In genomic region chr22:44311104-44311854, GRCh38 we compare ENCODE assay signal across 23 cellular contexts. TPM values are rescaled to one million over a fixed set of nuclear protein-coding genes. Genes with fewer than 3 reads are reported as not detected.
DNase-seq lines count a peak whose midpoint lies in the region; ATAC-seq, FAIRE-seq and TF ChIP-seq lines count a peak whose summit lies in the region.
"Had no signal": no experiment of that assay in that cellular context is flagged by ENCODE, and none has a peak within 500 bp of the region (broad histone marks: within the 10 kb centered on the region; RNA-seq: fewer than 3 reads in every experiment).

No MANE protein-coding gene starts in this region.

- no peak overlapping the region for H3K4me3 ChIP-seq in DOHH2 (ENCODE audit: low read length)
- no peak overlapping the region for H3K4me3 ChIP-seq in H1 (ENCODE audit: extremely low read depth in 1 of 4, insufficient read depth in 2 of 4, low read depth in 3 of 4, low read length in 4 of 4)
- no peak overlapping the region for H3K4me3 ChIP-seq in retinal pigment epithelial cell (ENCODE audit: low read length)
- H3K4me3 ChIP-seq: PC-9, tibial nerve had no signal

- no peaks in the 10 kb centered on the region for H3K79me2 ChIP-seq in DOHH2 (ENCODE audit: control insufficient read depth, low read length)
- no peaks in the 10 kb centered on the region for H3K79me2 ChIP-seq in H1 (ENCODE audit: control insufficient read depth in 1 of 2, insufficient read depth in 2 of 2, low read length in 2 of 2)

- no peak overlapping the region for H2AFZ ChIP-seq in H1 (ENCODE audit: low read length)
- H2AFZ ChIP-seq: PC-9 had no signal

- H3K27ac ChIP-seq in DOHH2 (ENCODE audit: low read depth, low read length) (no peak overlapping the region), H1 (ENCODE audit: low read depth, low read length) (no peak overlapping the region)
- H3K27ac ChIP-seq: PC-9, tibial nerve had no signal

- peak; percentile 17 for TF ChIP-seq CTCF in DOHH2 (IDR thresholded peaks at IDR 0.05; ENCODE audit: low read depth, low read length, poor library complexity, severe bottlenecking)
- TF ChIP-seq CTCF in HFFc6 (IDR thresholded peaks at IDR 0.05) = peak; percentile 52
- peak in 2 of 3 experiments; percentile 15 to 19; a peak in 3 of 4 replicates for TF ChIP-seq CTCF in H1 (IDR thresholded peaks at IDR 0.05; ENCODE audit: control extremely low read depth in 1 of 3, insufficient read depth in 1 of 3, low read depth in 1 of 3, low read length in 3 of 3)
- TF ChIP-seq CTCF in retinal pigment epithelial cell (conservative IDR thresholded peaks at IDR 0.05; ENCODE audit: low read depth, low read length) = peak; percentile 20
- no peak for TF ChIP-seq CTCF in GM20000 (IDR thresholded peaks at IDR 0.05; ENCODE audit: extremely low read depth, missing control alignments)

- no peak overlapping the region for H4K5ac ChIP-seq in H1 (ENCODE audit: insufficient read length, low read depth, low read length)

- no peak overlapping the region for H3K4me3 Mint-ChIP-seq in HFFc6
- no peak overlapping the region for H3K4me3 Mint-ChIP-seq in T-cell
- H3K4me3 Mint-ChIP-seq: nephron progenitor cell; stimulated activated memory B cell treated with anti-CD40 and anti-IgM and Interleukin-4, amounts not matched to agents 10 μg/mL and 1 μg/mL and 100 μg/mL, for 72 hours had no signal

- no peak overlapping the region for H3K56ac ChIP-seq in H1 (replicated peaks; ENCODE audit: insufficient read length, low read depth, low read length)

- H2BK5ac ChIP-seq in H1 (ENCODE audit: low read depth, low read length) = no peak overlapping the region

- no peaks in the 10 kb centered on the region for H3K27me3 ChIP-seq in DOHH2 (ENCODE audit: control insufficient read depth, low read length)
- H3K27me3 ChIP-seq in H1 (replicated peaks in 1 of 4; ENCODE audit: control insufficient read depth in 3 of 4, extremely low read depth in 1 of 4, insufficient read depth in 3 of 4, low read length in 3 of 4) = no peaks in the 10 kb centered on the region
- H3K27me3 ChIP-seq: tibial nerve had no signal

- no peak overlapping the region for H3K14ac ChIP-seq in H1 (ENCODE audit: insufficient read length)

- H3K9ac ChIP-seq in H1 (replicated peaks in 1 of 4; ENCODE audit: extremely low read depth in 1 of 4, low read depth in 3 of 4, low read length in 3 of 4) = no peak overlapping the region

- H4K20me1 ChIP-seq in DOHH2 (ENCODE audit: control insufficient read depth, insufficient read depth, low read depth, low read length) (no peaks in the 10 kb centered on the region), H1 (replicated peaks in 1 of 2; ENCODE audit: control insufficient read depth in 1 of 2, insufficient read depth in 2 of 2, low read length in 2 of 2) (no peaks in the 10 kb centered on the region)

- DNase-seq in HFFc6 (no peak), H1 (ENCODE audit: low read depth in 1 of 2, low spot score in 2 of 2) (no peak), retinal pigment epithelial cell (ENCODE audit: low read depth) (no peak), T-cell (no peak), GM20000 (ENCODE audit: low spot score) (no peak), NCI-H2171 treated with DMSO at 0.1 percent for 48 hours (lab: John Stamatoyannopoulos, UW) (no peak)
- DNase-seq: activated CD4-positive, alpha-beta T cell treated with anti-CD3 and anti-CD28 coated beads for 4 hours; activated gamma-delta T cell; amygdala; hypothalamus; kidney; mesendoderm; NCI-H1417 treated with DMSO at 0.1 percent for 48 hours; NCI-H69; nephron progenitor cell; PC-9; stimulated activated CD4-positive, alpha-beta T cell treated with anti-CD3 and anti-CD28 coated beads, Interleukin-15, amount 100 ng/mL, for 24 hours had no signal

- no peak overlapping the region for H2BK15ac ChIP-seq in H1 (ENCODE audit: low read length)

- no peaks in the 10 kb centered on the region for H3K36me3 Mint-ChIP-seq in HFFc6 (ENCODE audit: low read depth)
- no peaks in the 10 kb centered on the region for H3K36me3 Mint-ChIP-seq in T-cell
- H3K36me3 Mint-ChIP-seq: stimulated activated memory B cell treated with anti-CD40 and anti-IgM and Interleukin-4, amounts not matched to agents 10 μg/mL and 1 μg/mL and 100 μg/mL, for 72 hours had no signal

- no peak for TF ChIP-seq POLR2A in H1 (IDR thresholded peaks at IDR 0.05; ENCODE audit: control extremely low read depth in 1 of 2, low read depth in 2 of 2, low read length in 2 of 2)

- no peaks in the 10 kb centered on the region for H3K9me2 ChIP-seq in DOHH2 (replicated peaks; ENCODE audit: control insufficient read depth, low read length)

- H2BK120ac ChIP-seq in H1 (replicated peaks; ENCODE audit: low read depth, low read length) = no peak overlapping the region

- peak in 1 of 2 experiments; percentile 18; a peak in 2 of 4 replicates for TF ChIP-seq RAD21 in H1 (IDR thresholded peaks at IDR 0.05 in 1 of 2, conservative IDR thresholded peaks at IDR 0.05 in 1 of 2; ENCODE audit: low read depth in 2 of 2, low read length in 2 of 2)

- CTCF ChIA-PET in H1 (lab: Charles Lee; ENCODE audit: partially characterized antibody) = interaction anchor here (1.0 to 1.8 kb wide), 8 partner anchors 10 to 318 kb away, joined by 3 to 8 read pairs (median 3); no protein-coding TSS in a partner anchor
- CTCF ChIA-PET in T-cell (lab: Charles Lee) = no interaction called here

- ATAC-seq in HG03342 (IDR thresholded peaks at IDR 0.05; ENCODE audit: unreplicated experiment) (no peak), T-cell (replicated peaks in 1 of 4) (no peak)
- ATAC-seq: stimulated activated memory B cell treated with anti-CD40 and anti-IgM and Interleukin-4, amounts not matched to agents 10 μg/mL and 1 μg/mL and 100 μg/mL, for 72 hours had no signal

- no peaks in the 10 kb centered on the region for H3K23me2 ChIP-seq in H1 (ENCODE audit: low read depth, low read length)

- no peaks in the 10 kb centered on the region for H3F3A ChIP-seq in DOHH2 (ENCODE audit: control insufficient read depth, insufficient read depth)

- no peak overlapping the region for H3K4ac ChIP-seq in H1 (replicated peaks; ENCODE audit: insufficient read length, low read depth, low read length)

- no peak for FAIRE-seq in H1 (lab: Jason Lieb, UNC)
- FAIRE-seq: endometrium, kidney had no signal

- H3K9me3 Mint-ChIP-seq in HFFc6 (no peaks in the 10 kb centered on the region), T-cell (no peaks in the 10 kb centered on the region)
- H3K9me3 Mint-ChIP-seq: nephron progenitor cell; stimulated activated memory B cell treated with anti-CD40 and anti-IgM and Interleukin-4, amounts not matched to agents 10 μg/mL and 1 μg/mL and 100 μg/mL, for 72 hours had no signal

- H3K23ac ChIP-seq in H1 (ENCODE audit: insufficient read length) = no peak overlapping the region

- peaks cover 2% of the 10 kb centered on the region for H3K27me3 Mint-ChIP-seq in HFFc6 (ENCODE audit: insufficient read depth)
- no peaks in the 10 kb centered on the region for H3K27me3 Mint-ChIP-seq in T-cell

- H3K4me1 Mint-ChIP-seq in HFFc6 (ENCODE audit: low read depth) (peaks cover 38% of the 10 kb centered on the region), T-cell (peaks cover 11 to 15% (median 11%) of the 10 kb centered on the region in 3 donors)
- H3K4me1 Mint-ChIP-seq: stimulated activated memory B cell treated with anti-CD40 and anti-IgM and Interleukin-4, amounts not matched to agents 10 μg/mL and 1 μg/mL and 100 μg/mL, for 72 hours had no signal

- no peak overlapping the region for H3K4me2 ChIP-seq in DOHH2 (ENCODE audit: low read length)
- no peak overlapping the region for H3K4me2 ChIP-seq in H1 (ENCODE audit: insufficient read depth in 1 of 2, low read depth in 2 of 2, low read length in 2 of 2)
- H3K4me2 ChIP-seq: PC-9 had no signal

- H2BK20ac ChIP-seq in H1 (ENCODE audit: low read length) = no peak overlapping the region

- H2BK12ac ChIP-seq in H1 (ENCODE audit: low read depth, low read length) = no peak overlapping the region

- H3K27ac Mint-ChIP-seq in HFFc6 = peak overlapping the region; percentile 55; the same call in 1 of the 2 replicates
- no peak overlapping the region for H3K27ac Mint-ChIP-seq in T-cell
- H3K27ac Mint-ChIP-seq: nephron progenitor cell; stimulated activated memory B cell treated with anti-CD40 and anti-IgM and Interleukin-4, amounts not matched to agents 10 μg/mL and 1 μg/mL and 100 μg/mL, for 72 hours had no signal

- H3K4me1 ChIP-seq in DOHH2 (ENCODE audit: control insufficient read depth, low read length) (no peaks in the 10 kb centered on the region), H1 (replicated peaks in 1 of 4; ENCODE audit: control insufficient read depth in 3 of 4, insufficient read depth in 4 of 4, low read length in 3 of 4) (no peaks in the 10 kb centered on the region)

- H3K9me3 ChIP-seq in DOHH2 (ENCODE audit: control insufficient read depth, insufficient read depth, low read length) (no peaks in the 10 kb centered on the region), H1 (ENCODE audit: insufficient read depth in 2 of 2, low read depth in 1 of 2, low read length in 1 of 2) (no peaks in the 10 kb centered on the region)

- H4K91ac ChIP-seq in H1 (replicated peaks; ENCODE audit: insufficient read length, low read length) = no peak overlapping the region

- no peak overlapping the region for H3K18ac ChIP-seq in H1 (ENCODE audit: extremely low read depth, low read length)

- no peak for TF ChIP-seq EP300 in H1 (IDR thresholded peaks at IDR 0.05; ENCODE audit: borderline replicate concordance in 1 of 2, low read depth in 2 of 2, low read length in 2 of 2)

- no peaks in the 10 kb centered on the region for H3K36me3 ChIP-seq in DOHH2 (ENCODE audit: control insufficient read depth, low read length)
- no peaks in the 10 kb centered on the region for H3K36me3 ChIP-seq in H1 (ENCODE audit: control insufficient read depth in 2 of 4, insufficient read depth in 4 of 4, low read length in 3 of 4)
- H3K36me3 ChIP-seq: tibial nerve had no signal

- no peak overlapping the region for H2AK5ac ChIP-seq in H1 (ENCODE audit: low read depth, low read length)

- POLR2A ChIA-PET in H1 (lab: Charles Lee; ENCODE audit: partially characterized antibody) (interaction anchor here (1.5 kb wide), 1 partner anchor 9 kb away, joined by 4 read pairs; no protein-coding TSS in a partner anchor), T-cell (lab: Charles Lee) (no interaction called here)

- no peak overlapping the region for H4K8ac ChIP-seq in H1 (ENCODE audit: extremely low read depth, insufficient read depth, low read length)

- no peaks in the 10 kb centered on the region for H3K79me1 ChIP-seq in H1 (ENCODE audit: low read depth, low read length)

- WGBS in H1 (ENCODE audit: extremely low coverage in 1 of 2, insufficient coverage in 1 of 2, insufficient read length in 1 of 2, insufficient replicate concordance in 2 of 2, low coverage in 1 of 2, low lambda C conversion rate in 2 of 2, missing lambda C conversion rate in 1 of 2), 2 experiments = 87% methylated on average over 8 of the region's 10 CpGs; no CpG with 5 or more reads in 1 of the 2 experiments

RNA-seq across cellular contexts. Expression of gene SHISAL1, which starts 1.5 kb away (rescaled TPM):
- total RNA-seq in HFFc6 (2021; fragmentation: NEBNext Ultra II Directional; extraction: Animal tissue kit (Norgen Biotek cat#: 25700)) = not detected
- 5.4 and 5.8 TPM in 2 replicates for total RNA-seq in H1 (2021; fragmentation: NEBNext Ultra II Directional; extraction: Animal tissue kit (Norgen Biotek cat#: 25700))
- polyA plus RNA-seq in H1 (2011; rRNA removed) = 2.4 and 3.7 TPM in 2 replicates
- 2.7 TPM for polyA plus RNA-seq in H1 (2011; cell fraction: cytosol; rRNA removed)
- polyA plus RNA-seq in H1 (2011; cell fraction: nucleus; rRNA removed) = 3.0 TPM
- 4.3 to 5.6 TPM (median 5.0 TPM) in 4 replicates for polyA plus RNA-seq in H1 (2012, experiment 1 of 2)
- 3.5 TPM for polyA plus RNA-seq in H1 (2012, experiment 2 of 2)
- 2.3 TPM for polyA plus RNA-seq in H1 (2013, experiment 1 of 2)
- polyA plus RNA-seq in H1 (2013, experiment 2 of 2) = 2.5 TPM
- 7.7 and 11.4 TPM in 2 replicates for polyA minus RNA-seq in H1 (2011; rRNA and poly(A)+ RNA removed)
- polyA minus RNA-seq in H1 (2011; cell fraction: cytosol; rRNA and poly(A)+ RNA removed) = 2.6 TPM
- polyA minus RNA-seq in H1 (2011; cell fraction: nucleus; rRNA and poly(A)+ RNA removed) = 2.2 TPM
- under 1 TPM in 2 of 5 donors, not detected in 3; 0.03 to 0.06 TPM for total RNA-seq in T-cell
- total RNA-seq: HT-29 had no signal
